In the genomic region with DNA sequence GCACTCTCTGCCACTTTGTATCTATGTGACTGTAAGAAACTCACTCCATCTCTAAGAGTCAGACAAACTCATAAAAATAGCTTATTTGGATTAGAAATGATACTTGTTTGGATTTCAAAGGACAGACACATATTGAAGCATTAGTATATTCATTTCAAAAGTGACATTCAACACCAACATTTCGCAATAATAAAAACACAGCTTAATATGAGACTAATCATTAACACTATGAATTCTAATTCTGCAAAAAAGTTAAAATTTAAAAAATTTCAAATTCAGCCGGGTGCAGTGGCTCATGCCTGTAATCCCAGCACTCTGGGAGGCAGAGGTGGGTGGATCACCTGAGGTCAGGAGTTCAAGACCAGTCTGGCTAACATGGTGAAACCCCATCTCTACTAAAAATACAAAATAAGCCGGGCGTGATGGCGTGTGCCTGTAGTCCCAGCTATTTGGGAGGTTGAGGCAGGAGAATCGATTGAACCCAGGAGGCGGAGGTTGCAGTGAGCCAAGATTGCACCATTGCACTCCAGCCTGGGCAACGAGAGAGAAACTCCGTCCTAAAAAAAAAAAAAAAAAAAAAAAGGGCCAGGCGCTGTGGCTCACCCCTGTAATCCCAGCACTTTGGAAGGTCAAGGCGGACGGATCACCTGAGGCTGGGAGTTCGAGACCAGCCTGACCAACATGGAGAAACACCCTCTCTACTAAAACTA, we compare ENCODE assay signal across 2 cellular contexts.
TF ChIP-seq lines count a peak whose summit lies in the region.

No MANE protein-coding gene starts in this region.

TF ChIP-seq in A549, 52 proteins besides CTCF, POLR2A, EP300 and RAD21:
- TF ChIP-seq CEBPB (IDR thresholded peaks at IDR 0.05), result peak; percentile 66 to 87; a peak in 3 of 4 replicates

TF ChIP-seq in IMR-90, 13 proteins besides CTCF, POLR2A, EP300 and RAD21:
- TF ChIP-seq CEBPB (IDR thresholded peaks at IDR 0.05; ENCODE audit: low read depth, low read length), result peak; percentile 91
